ENCODE assay signal across 8 cellular contexts in the genomic region with DNA sequence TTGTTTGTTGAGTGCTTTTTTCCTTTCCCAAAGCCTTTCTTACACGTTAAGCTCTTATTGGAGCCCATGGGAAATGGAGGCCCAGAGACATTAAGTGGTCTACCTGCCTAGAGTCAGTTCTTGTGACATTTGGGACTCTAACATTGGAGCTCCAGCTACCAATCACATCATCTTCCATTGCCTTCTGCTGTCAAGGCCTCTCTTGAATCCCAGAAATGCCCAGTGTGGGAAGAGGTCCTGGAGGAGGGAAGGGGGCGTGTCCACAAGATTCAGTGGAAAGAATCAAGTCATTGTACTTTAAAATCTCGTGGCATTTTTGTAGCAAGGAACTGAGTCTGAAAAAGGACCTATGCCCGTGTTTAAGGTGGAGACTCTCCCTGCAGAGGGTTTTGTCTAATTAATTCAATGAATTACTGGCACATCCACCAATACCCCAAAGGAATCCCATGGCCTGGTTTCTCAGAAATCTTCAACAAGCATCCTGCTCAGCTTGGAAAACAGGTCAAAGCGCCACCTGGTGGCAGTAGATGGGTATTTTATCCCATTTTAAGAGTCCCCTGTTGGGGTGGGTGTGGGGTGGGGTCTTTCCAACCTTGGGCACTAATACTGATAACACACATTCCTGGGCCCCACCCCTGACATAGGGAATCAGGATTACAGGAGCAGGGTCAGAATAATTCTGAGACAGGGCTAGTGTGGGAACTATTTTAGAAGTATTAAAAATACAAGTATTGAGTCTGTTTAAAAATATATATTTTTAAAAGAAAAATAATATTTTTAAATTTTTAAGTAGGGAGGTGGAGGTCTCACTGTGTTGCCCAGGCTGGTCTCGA. TPM values are rescaled to one million over a fixed set of nuclear protein-coding genes. Genes with fewer than 3 reads are reported as not detected.
DNase-seq lines count a peak whose midpoint lies in the region; ATAC-seq, FAIRE-seq and TF ChIP-seq lines count a peak whose summit lies in the region.

No MANE protein-coding gene starts in this region.

- peaks cover 0 to 11% (median 0%) of the 10 kb centered on the region in 4 donors for H3K36me3 ChIP-seq in sigmoid colon

- peaks cover 14% of the 10 kb centered on the region for H3K36me3 Mint-ChIP-seq in activated naive CD8-positive, alpha-beta T cell treated with anti-CD3 and anti-CD28 coated beads, Interleukin-2, amount 50 U/mL, for 24 hours (ENCODE audit: low read depth)

- TF ChIP-seq CTCF in D721Med (IDR thresholded peaks at IDR 0.05; ENCODE audit: insufficient read depth, missing control alignments) (peak; percentile 59), sigmoid colon (IDR thresholded peaks at IDR 0.05) (peak in 3 of 4 experiments; percentile 69 to 85 (median 74))

- H3K27ac Mint-ChIP-seq in activated naive CD8-positive, alpha-beta T cell treated with anti-CD3 and anti-CD28 coated beads, Interleukin-2, amount 50 U/mL, for 24 hours = no peak overlapping the region

- no peaks in the 10 kb centered on the region for H3K27me3 ChIP-seq in sigmoid colon

- FAIRE-seq in D721Med (lab: Jason Lieb, UNC) = no peak

- ATAC-seq in activated naive CD8-positive, alpha-beta T cell treated with anti-CD3 and anti-CD28 coated beads, Interleukin-2, amount 50 U/mL, for 24 hours = no peak
- ATAC-seq in left ventricle myocardium superior (peak; percentile 70), GM18520 (IDR thresholded peaks at IDR 0.05; ENCODE audit: unreplicated experiment) (no peak)

- 52 to 54% methylated on average over 6 of the region's 6 CpGs for WGBS in sigmoid colon, 2 donors

- no peak for TF ChIP-seq POLR2A in sigmoid colon (IDR thresholded peaks at IDR 0.05)

- H3K9me3 Mint-ChIP-seq in activated naive CD8-positive, alpha-beta T cell treated with anti-CD3 and anti-CD28 coated beads, Interleukin-2, amount 50 U/mL, for 24 hours = no peaks in the 10 kb centered on the region

- H3K27me3 Mint-ChIP-seq in activated naive CD8-positive, alpha-beta T cell treated with anti-CD3 and anti-CD28 coated beads, Interleukin-2, amount 50 U/mL, for 24 hours = no peaks in the 10 kb centered on the region

- intact Hi-C loops in left ventricle myocardium superior (cut with micrococcal nuclease) = loop anchor here (2.0 kb wide), 1 partner anchor 54 kb away; no protein-coding TSS in a partner anchor
- intact Hi-C loops in sigmoid colon (cut with DNase I) = loop anchor here (1.0 to 2.0 kb wide), 2 partner anchors 24 to 54 kb away; a partner anchor contains a TSS

- DNase-seq in D721Med (ENCODE audit: insufficient read length, low spot score) (peak; percentile 37), HUDEP-2 (lab: John Stamatoyannopoulos, UW; ENCODE audit: unreplicated experiment in 76 of 76) (peak in 42 of 76 experiments; percentile 1 to 55 (median 18)), SKM-1 treated with dmso at 0.1 percent for 144 hours (lab: John Stamatoyannopoulos, UW; ENCODE audit: unreplicated experiment) (peak; percentile 39), left ventricle myocardium superior (no peak), sigmoid colon (no peak), cortex of kidney (lab: John Stamatoyannopoulos, UW) (no peak)
- peak; percentile 63 for DNase-seq in activated naive CD8-positive, alpha-beta T cell treated with anti-CD3 and anti-CD28 coated beads, Interleukin-2, amount 50 U/mL, for 24 hours

- peaks cover 0 to 5% (median 0%) of the 10 kb centered on the region in 4 donors for H3K4me1 ChIP-seq in sigmoid colon

- no peak overlapping the region for H3K4me3 Mint-ChIP-seq in activated naive CD8-positive, alpha-beta T cell treated with anti-CD3 and anti-CD28 coated beads, Interleukin-2, amount 50 U/mL, for 24 hours

- no peak overlapping the region for H3K27ac ChIP-seq in sigmoid colon

- H3K9me3 ChIP-seq in sigmoid colon = no peaks in the 10 kb centered on the region

- H3K4me1 Mint-ChIP-seq in activated naive CD8-positive, alpha-beta T cell treated with anti-CD3 and anti-CD28 coated beads, Interleukin-2, amount 50 U/mL, for 24 hours = peaks cover 16% of the 10 kb centered on the region

- TF ChIP-seq EP300 in sigmoid colon (IDR thresholded peaks at IDR 0.05) = no peak

- H3K4me3 ChIP-seq in sigmoid colon = no peak overlapping the region

RNA-seq across cellular contexts. Expression of a gene that starts 24.6 kb away (rescaled TPM):
- total RNA-seq in left ventricle myocardium superior (27.9 TPM), sigmoid colon (10 to 100 TPM in 2 of 4 donors, 1 to 10 TPM in 2; 3.3 to 17.1 (median 10.7) TPM)
- 10 to 100 TPM; 12.6 to 28.7 (median 27.4) TPM for polyA plus RNA-seq in sigmoid colon

Comparison
In these comparisons a context has a peak if more than half of its experiments do, and no peak if none do; other contexts are left out.
1. DNase-seq: peak in D721Med (single experiment), HUDEP-2 (42 of 76), SKM-1 treated with dmso at 0.1 percent for 144 hours (single experiment) and activated naive CD8-positive, alpha-beta T cell treated with anti-CD3 and anti-CD28 coated beads, Interleukin-2, amount 50 U/mL, for 24 hours (single experiment); none in left ventricle myocardium superior (single experiment), sigmoid colon (single experiment) and cortex of kidney (single experiment).